16 cellular contexts compared by ENCODE assay signal in genomic region chr4:1839306-1839705, GRCh38. TPM values are rescaled to one million over a fixed set of nuclear protein-coding genes. Genes with fewer than 3 reads are reported as not detected.
DNase-seq lines count a peak whose midpoint lies in the region; ATAC-seq and TF ChIP-seq lines count a peak whose summit lies in the region.
"Had no signal": no experiment of that assay in that cellular context is flagged by ENCODE, and none has a peak within 500 bp of the region (broad histone marks: within the 10 kb centered on the region; RNA-seq: fewer than 3 reads in every experiment).

No MANE protein-coding gene starts in this region.

- intact Hi-C loops in colonic mucosa (cut with DNase I) (loop anchor here (10.0 kb wide), 1 partner anchor 355 kb away; no protein-coding TSS in a partner anchor), lower lobe of right lung (cut with DNase I) (no loop called here)

- TF ChIP-seq CTCF in colonic mucosa (IDR thresholded peaks at IDR 0.05) = no peak
- no peak for TF ChIP-seq CTCF in lower lobe of right lung (IDR thresholded peaks at IDR 0.05)
- TF ChIP-seq CTCF in suprapubic skin (IDR thresholded peaks at IDR 0.05) = no peak

- TF ChIP-seq EP300 in suprapubic skin (IDR thresholded peaks at IDR 0.05) = no peak

- H3K4me3 ChIP-seq in Jurkat, Clone E6-1 (ENCODE audit: low read length) = no peak overlapping the region
- H3K4me3 ChIP-seq in colonic mucosa = no peak overlapping the region
- no peak overlapping the region for H3K4me3 ChIP-seq in lower lobe of right lung
- H3K4me3 ChIP-seq in suprapubic skin = no peak overlapping the region
- H3K4me3 ChIP-seq: A549, GM23338 had no signal

- ATAC-seq in lower lobe of right lung = peak; percentile 13 to 52
- ATAC-seq: A549, GM23338 had no signal

- 75% methylated on average over 7 of the region's 7 CpGs for WGBS in suprapubic skin

- DNase-seq in Jurkat, Clone E6-1 (ENCODE audit: low read depth, low spot score) = peak; percentile 41
- DNase-seq in colonic mucosa (peak; percentile 65), lower lobe of right lung (no peak), suprapubic skin (ENCODE audit: low spot score in 2 of 2) (no peak), LoVo (ENCODE audit: low spot score) (no peak), NCI-H226 (no peak), HK-2 (ENCODE audit: unreplicated experiment) (no peak), HCEC 1CT (no peak)
- DNase-seq: DMS53, KBM-7, NCI-H1092 treated with DMSO at 0.1 percent for 48 hours, NCI-H2081 treated with DMSO at 0.1 percent for 48 hours, NCI-H524, SHP77 treated with DMSO at 0.1 percent for 48 hours had no signal

- peaks cover 7% of the 10 kb centered on the region for H3K36me3 ChIP-seq in colonic mucosa
- peaks cover 91% of the 10 kb centered on the region for H3K36me3 ChIP-seq in lower lobe of right lung
- H3K36me3 ChIP-seq in suprapubic skin = peaks cover 85% of the 10 kb centered on the region

- TF ChIP-seq POLR2A in suprapubic skin (IDR thresholded peaks at IDR 0.05) = no peak

- peak overlapping the region in 1 of 2 donors; percentile 44 for H3K9ac ChIP-seq in colonic mucosa (ENCODE audit: low read depth in 2 of 2, low read length in 2 of 2)

- H3K27me3 ChIP-seq in colonic mucosa (no peaks in the 10 kb centered on the region), lower lobe of right lung (ENCODE audit: low read depth) (no peaks in the 10 kb centered on the region), suprapubic skin (no peaks in the 10 kb centered on the region)

- H3K9me3 ChIP-seq in colonic mucosa (no peaks in the 10 kb centered on the region), lower lobe of right lung (no peaks in the 10 kb centered on the region), suprapubic skin (no peaks in the 10 kb centered on the region)
- H3K9me3 ChIP-seq: A549 had no signal

- H3K4me1 ChIP-seq in colonic mucosa (no peaks in the 10 kb centered on the region), lower lobe of right lung (peaks cover 3% of the 10 kb centered on the region), suprapubic skin (no peaks in the 10 kb centered on the region)
- H3K4me1 ChIP-seq: A549 had no signal

- H3K27ac ChIP-seq in colonic mucosa (peak overlapping the region; percentile 60), lower lobe of right lung (no peak overlapping the region), suprapubic skin (peak overlapping the region; percentile 27)
- H3K27ac ChIP-seq: A549 had no signal

RNA-seq across cellular contexts. Expression of gene LETM1, which starts 16.6 kb away (rescaled TPM):
- polyA plus RNA-seq in Jurkat, Clone E6-1 (2012; ENCODE audit: insufficient read depth, insufficient read length) = 39.3 TPM
- total RNA-seq in colonic mucosa (100 to 1,000 TPM in 1 of 2 donors, 10 to 100 TPM in 1; 76.2 to 139 TPM), lower lobe of right lung (33.6 TPM), suprapubic skin (10 to 100 TPM; 64.0 to 73.5 (median 65.2) TPM)

RNA-seq across cellular contexts. Expression of gene NSD2, which starts 31.9 kb away (rescaled TPM):
- 145 TPM for polyA plus RNA-seq in Jurkat, Clone E6-1 (2012; ENCODE audit: insufficient read depth, insufficient read length)
- total RNA-seq in colonic mucosa = 100 to 1,000 TPM in 1 of 2 donors, 10 to 100 TPM in 1; 80.1 to 176 TPM
- 52.9 TPM for total RNA-seq in lower lobe of right lung
- 10 to 100 TPM; 25.3 to 46.7 (median 27.4) TPM for total RNA-seq in suprapubic skin

RNA-seq across cellular contexts. Expression of gene FGFR3, which starts 46.2 kb away (rescaled TPM):
- 16.3 TPM for polyA plus RNA-seq in Jurkat, Clone E6-1 (2012; ENCODE audit: insufficient read depth, insufficient read length)
- total RNA-seq in colonic mucosa (10 to 100 TPM; 32.3 to 52.9 TPM), lower lobe of right lung (34.2 TPM), suprapubic skin (100 to 1,000 TPM; 511 to 829 (median 662) TPM)

Comparison
In these comparisons a context has a peak if more than half of its experiments do, and no peak if none do; other contexts are left out.
1. DNase-seq: peak in Jurkat, Clone E6-1 (single experiment) and colonic mucosa (single experiment); none in lower lobe of right lung (single experiment), suprapubic skin (0 of 2), LoVo (single experiment), NCI-H226 (single experiment), HK-2 (single experiment) and HCEC 1CT (single experiment).
2. RNA of gene FGFR3, which starts 46.2 kb away (total RNA-seq): 511 to 829 TPM in suprapubic skin; 32.3 to 52.9 TPM in colonic mucosa and 34.2 TPM in lower lobe of right lung (single experiment); every median in the first group is over 4 times any median in the second.